ENCODE assay signal across 8 cellular contexts in genomic region chr5:88680253-88681132, GRCh38.
DNase-seq lines count a peak whose midpoint lies in the region; ATAC-seq, FAIRE-seq and TF ChIP-seq lines count a peak whose summit lies in the region.

No MANE protein-coding gene starts in this region.

- H3K4me1 ChIP-seq in endothelial cell of umbilical vein (ENCODE audit: control insufficient read depth, extremely low read depth, insufficient read depth, low read length): peaks cover 8% of the 10 kb centered on the region
- peaks cover 3 to 6% of the 10 kb centered on the region in 2 donors for H3K4me1 ChIP-seq in mucosa of rectum (ENCODE audit: control insufficient read depth in 2 of 2, insufficient read depth in 2 of 2, low read length in 2 of 2)

- peak; percentile 93 for DNase-seq in AG20443 (ENCODE audit: low spot score)
- DNase-seq in NCI-H748 (lab: John Stamatoyannopoulos, UW; ENCODE audit: unreplicated experiment): peak; percentile 77
- peak; percentile 82 for DNase-seq in activated CD8-positive, alpha-beta memory T cell treated with anti-CD3 and anti-CD28 coated beads, Interleukin-2, amount 10 ng/mL, durations not matched to agents 7 days and 5 days
- DNase-seq in endothelial cell of umbilical vein (ENCODE audit: low read depth, low spot score): peak; percentile 37
- DNase-seq in stimulated activated CD8-positive, alpha-beta memory T cell treated with anti-CD3 and anti-CD28 coated beads, Interleukin-4, amount 100 ng/mL, for 48 hours: peak; percentile 92

- H3K9me3 ChIP-seq in endothelial cell of umbilical vein (replicated peaks; ENCODE audit: control insufficient read depth, insufficient read depth, low read length) (no peaks in the 10 kb centered on the region), mucosa of rectum (ENCODE audit: control insufficient read depth in 2 of 2, low read length in 2 of 2) (no peaks in the 10 kb centered on the region)

- intact Hi-C loops in endothelial cell of umbilical vein (cut with micrococcal nuclease): loop anchor here (1.0 to 5.0 kb wide), 3 partner anchors 539 to 1268 kb away; partner anchors contain the start of gene CCNH

- POLR2A ChIA-PET in endothelial cell of umbilical vein (lab: Charles Lee): no interaction called here

- peaks cover 7% of the 10 kb centered on the region for H3K4me1 Mint-ChIP-seq in activated CD8-positive, alpha-beta memory T cell treated with anti-CD3 and anti-CD28 coated beads, Interleukin-2, amount 10 ng/mL, durations not matched to agents 7 days and 5 days

- no peak for TF ChIP-seq POLR2A in endothelial cell of umbilical vein (IDR thresholded peaks at IDR 0.05; ENCODE audit: low read depth, low read length)

- dilution Hi-C loops in endothelial cell of umbilical vein (cut with MboI; ENCODE audit: extremely low pct_ligation_motif_present, low sequenced_read_pairs): loop anchor here (25.0 kb wide), 1 partner anchor 543 kb away; no protein-coding TSS in a partner anchor

- CTCF ChIA-PET in activated CD8-positive, alpha-beta memory T cell treated with anti-CD3 and anti-CD28 coated beads, Interleukin-2, amount 10 ng/mL, durations not matched to agents 7 days and 5 days (lab: Charles Lee): interaction anchor here (0.7 to 4.0 kb wide), 13 partner anchors 10 to 907 kb away, joined by 3 to 25 read pairs (median 3); no protein-coding TSS in a partner anchor
- CTCF ChIA-PET in endothelial cell of umbilical vein (lab: Charles Lee): interaction anchor here (0.9 to 7.5 kb wide), 7 partner anchors 11 to 903 kb away, joined by 3 to 120 read pairs (median 4); no protein-coding TSS in a partner anchor

- H3K27me3 Mint-ChIP-seq in activated CD8-positive, alpha-beta memory T cell treated with anti-CD3 and anti-CD28 coated beads, Interleukin-2, amount 10 ng/mL, durations not matched to agents 7 days and 5 days: peaks cover 84% of the 10 kb centered on the region

- H3K9me1 ChIP-seq in endothelial cell of umbilical vein (replicated peaks; ENCODE audit: control insufficient read depth, extremely low read depth, insufficient read depth, low read length): no peaks in the 10 kb centered on the region

- H3K9me3 Mint-ChIP-seq in activated CD8-positive, alpha-beta memory T cell treated with anti-CD3 and anti-CD28 coated beads, Interleukin-2, amount 10 ng/mL, durations not matched to agents 7 days and 5 days (ENCODE audit: low read depth): no peaks in the 10 kb centered on the region

- FAIRE-seq in endothelial cell of umbilical vein (lab: Jason Lieb, UNC): peak; percentile 48

- no TSS peak for BruUV-seq in endothelial cell of umbilical vein (replicated peaks; lab: Mats Ljungman, UMichigan)

- H3K36me3 ChIP-seq in endothelial cell of umbilical vein (ENCODE audit: control insufficient read depth in 2 of 2, extremely low read depth in 1 of 2, insufficient read depth in 2 of 2, low read length in 2 of 2): no peaks in the 10 kb centered on the region
- no peaks in the 10 kb centered on the region for H3K36me3 ChIP-seq in mucosa of rectum (ENCODE audit: control insufficient read depth in 2 of 2, insufficient read depth in 2 of 2, low read length in 2 of 2)

- peak overlapping the region; percentile 25 for H3K4me2 ChIP-seq in endothelial cell of umbilical vein (ENCODE audit: insufficient read depth, low read length)

- H3K27ac Mint-ChIP-seq in activated CD8-positive, alpha-beta memory T cell treated with anti-CD3 and anti-CD28 coated beads, Interleukin-2, amount 10 ng/mL, durations not matched to agents 7 days and 5 days: no peak overlapping the region

- peaks cover 5% of the 10 kb centered on the region for H3K36me3 Mint-ChIP-seq in activated CD8-positive, alpha-beta memory T cell treated with anti-CD3 and anti-CD28 coated beads, Interleukin-2, amount 10 ng/mL, durations not matched to agents 7 days and 5 days

- peak overlapping the region; percentile 51 for H2AFZ ChIP-seq in endothelial cell of umbilical vein (ENCODE audit: low read depth, low read length)

- H3K27ac ChIP-seq in endothelial cell of umbilical vein (ENCODE audit: insufficient read depth, low read depth, low read length) (no peak overlapping the region), mucosa of rectum (ENCODE audit: low read depth in 2 of 2, low read length in 2 of 2) (no peak overlapping the region)

- H3K27me3 ChIP-seq in endothelial cell of umbilical vein (ENCODE audit: control insufficient read depth in 2 of 2, insufficient read depth in 2 of 2, low read length in 2 of 2): peaks cover 83 to 99% of the 10 kb centered on the region in 2 experiments
- peaks cover 69 to 86% of the 10 kb centered on the region in 2 donors for H3K27me3 ChIP-seq in mucosa of rectum (ENCODE audit: control insufficient read depth in 2 of 2, insufficient read depth in 2 of 2, low read length in 2 of 2)

- H3K4me3 ChIP-seq in endothelial cell of umbilical vein (replicated peaks in 1 of 3; ENCODE audit: insufficient read depth in 1 of 3, low read depth in 1 of 3, low read length in 3 of 3) (peak overlapping the region in 1 of 3 experiments; percentile 34), mucosa of rectum (ENCODE audit: low read length in 2 of 2) (peak overlapping the region; percentile 44 to 46)

- ATAC-seq in GM18909 (IDR thresholded peaks at IDR 0.05; ENCODE audit: poor library complexity, unreplicated experiment) (peak; percentile 85), HG03135 (IDR thresholded peaks at IDR 0.05; ENCODE audit: unreplicated experiment) (peak; percentile 80)
- ATAC-seq in activated CD8-positive, alpha-beta memory T cell treated with anti-CD3 and anti-CD28 coated beads, Interleukin-2, amount 10 ng/mL, durations not matched to agents 7 days and 5 days: peak; percentile 96

- no peaks in the 10 kb centered on the region for H3K79me2 ChIP-seq in endothelial cell of umbilical vein (ENCODE audit: control insufficient read depth, insufficient read depth, low read length)

- H3K4me3 Mint-ChIP-seq in activated CD8-positive, alpha-beta memory T cell treated with anti-CD3 and anti-CD28 coated beads, Interleukin-2, amount 10 ng/mL, durations not matched to agents 7 days and 5 days: no peak overlapping the region

- no peak overlapping the region for H3K9ac ChIP-seq in endothelial cell of umbilical vein (replicated peaks; ENCODE audit: extremely low read depth, insufficient read depth, low read length)
- H3K9ac ChIP-seq in mucosa of rectum (ENCODE audit: low read depth in 1 of 2, low read length in 2 of 2): no peak overlapping the region

- H4K20me1 ChIP-seq in endothelial cell of umbilical vein (replicated peaks; ENCODE audit: control insufficient read depth, extremely low read depth, insufficient read depth, low read length): no peaks in the 10 kb centered on the region

- TF ChIP-seq CTCF in endothelial cell of umbilical vein (IDR thresholded peaks at IDR 0.05; ENCODE audit: extremely low read depth in 1 of 2, insufficient read depth in 1 of 2, low read depth in 1 of 2, low read length in 2 of 2): peak; percentile 90 to 97

TF ChIP-seq in endothelial cell of umbilical vein, 7 proteins besides CTCF, POLR2A, EP300 and RAD21:
- no peak for TF ChIP-seq GATA2 (IDR thresholded peaks at IDR 0.05; ENCODE audit: insufficient read depth, insufficient read length, low read depth, low read length)
- no peak for TF ChIP-seq POLR2AphosphoS5 (IDR thresholded peaks at IDR 0.05; ENCODE audit: insufficient read depth, low read depth, low read length)
- no peak for TF ChIP-seq JUN (IDR thresholded peaks at IDR 0.05; ENCODE audit: borderline replicate concordance, insufficient read depth, insufficient read length, low read depth)
- TF ChIP-seq FOS (IDR thresholded peaks at IDR 0.05; ENCODE audit: borderline replicate concordance, insufficient read depth, low read length): no peak
- TF ChIP-seq MAX (IDR thresholded peaks at IDR 0.05; ENCODE audit: insufficient read depth, insufficient read length): no peak
- no peak for TF ChIP-seq MYC (IDR thresholded peaks at IDR 0.05; ENCODE audit: low read depth, low read length)
- TF ChIP-seq EZH2 (IDR thresholded peaks at IDR 0.05; ENCODE audit: borderline replicate concordance, low read depth, low read length, severe bottlenecking): peak; percentile 63
TF ChIP-seq in endothelial cell of umbilical vein: peak in this region for 1.

Comparison
In these comparisons a context has a peak if more than half of its experiments do, and no peak if none do; other contexts are left out.
1. DNase-seq: peak in every context shown above with its lines; median percentile 93 in AG20443; 92 in stimulated activated CD8-positive, alpha-beta memory T cell treated with anti-CD3 and anti-CD28 coated beads, Interleukin-4, amount 100 ng/mL, for 48 hours; 82 in activated CD8-positive, alpha-beta memory T cell treated with anti-CD3 and anti-CD28 coated beads, Interleukin-2, amount 10 ng/mL, durations not matched to agents 7 days and 5 days; 77 in NCI-H748; 37 in endothelial cell of umbilical vein.